In genomic region chr6:96816182-96816888, GRCh38 we compare ENCODE assay signal across 16 cellular contexts. TPM values are rescaled to one million over a fixed set of nuclear protein-coding genes. Genes with fewer than 3 reads are reported as not detected.
DNase-seq lines count a peak whose midpoint lies in the region; ATAC-seq and TF ChIP-seq lines count a peak whose summit lies in the region.
"Had no signal": no experiment of that assay in that cellular context is flagged by ENCODE, and none has a peak within 500 bp of the region (broad histone marks: within the 10 kb centered on the region; RNA-seq: fewer than 3 reads in every experiment).

No MANE protein-coding gene starts in this region.

- H3K4me1 Mint-ChIP-seq in GM23338 (peaks cover 50% of the 10 kb centered on the region), osteocyte (ENCODE audit: unreplicated experiment) (peaks cover 34% of the 10 kb centered on the region)

- no peak overlapping the region for H3K9ac ChIP-seq in adipocyte (ENCODE audit: low read length)

- H3K4me1 ChIP-seq in GM23338 (ENCODE audit: insufficient read depth) (peaks cover 47% of the 10 kb centered on the region), adipocyte (ENCODE audit: control insufficient read depth, insufficient read depth, low read length) (peaks cover 25% of the 10 kb centered on the region), thyroid gland (peaks cover 4 to 8% of the 10 kb centered on the region in 2 donors)
- H3K4me1 ChIP-seq: left ventricle myocardium inferior had no signal

- H3K9me2 ChIP-seq in GM23338 (ENCODE audit: insufficient read depth): no peaks in the 10 kb centered on the region

- H3K79me2 ChIP-seq in GM23338 (replicated peaks; ENCODE audit: insufficient read depth): peaks cover 85% of the 10 kb centered on the region

- H3K4me3 ChIP-seq in GM23338: peak overlapping the region; percentile 29
- H3K4me3 ChIP-seq in adipocyte (ENCODE audit: low read length): no peak overlapping the region
- H3K4me3 ChIP-seq in fibroblast of villous mesenchyme (ENCODE audit: low read depth, low read length): peak overlapping the region; percentile 16
- no peak overlapping the region for H3K4me3 ChIP-seq in thyroid gland (replicated peaks in 1 of 3)
- H3K4me3 ChIP-seq: left ventricle myocardium inferior, skin epidermis had no signal

- H3K27me3 ChIP-seq in GM23338 (ENCODE audit: insufficient read depth): no peaks in the 10 kb centered on the region
- no peaks in the 10 kb centered on the region for H3K27me3 ChIP-seq in adipocyte (replicated peaks; ENCODE audit: control insufficient read depth, insufficient read depth, low read length)
- H3K27me3 ChIP-seq in thyroid gland: no peaks in the 10 kb centered on the region

- no peaks in the 10 kb centered on the region for H3F3A ChIP-seq in GM23338 (replicated peaks; ENCODE audit: low read depth)

- H3K9me3 ChIP-seq in adipocyte (ENCODE audit: control insufficient read depth, low read length) (no peaks in the 10 kb centered on the region), thyroid gland (no peaks in the 10 kb centered on the region)
- H3K9me3 ChIP-seq: left ventricle myocardium inferior had no signal

- peak overlapping the region; percentile 45 for H3K4me2 ChIP-seq in GM23338

- TF ChIP-seq CTCF in GM23338 (conservative IDR thresholded peaks at IDR 0.05; ENCODE audit: low read depth in 2 of 2) (no peak), fibroblast of villous mesenchyme (IDR thresholded peaks at IDR 0.05; ENCODE audit: insufficient read depth, low read depth, low read length) (no peak), osteocyte (IDR thresholded peaks at IDR 0.05) (no peak), thyroid gland (IDR thresholded peaks at IDR 0.05) (no peak)

- DNase-seq in GM23338 (ENCODE audit: low spot score) (peak; percentile 67), adipocyte (ENCODE audit: low read depth) (peak; percentile 32), fibroblast of villous mesenchyme (ENCODE audit: low read depth) (peak; percentile 34), osteocyte (ENCODE audit: extremely low spot score, unreplicated experiment) (no peak), thyroid gland (no peak)
- DNase-seq in activated CD4-positive, CD25-positive, alpha-beta regulatory T cell treated with anti-CD3 and anti-CD28 coated beads, Interleukin-2, amount 50 U/mL, for 72 hours: no peak
- DNase-seq: activated CD4-positive, alpha-beta T cell treated with anti-CD3 and anti-CD28 coated beads, Interleukin-2, amount 50 U/mL, for 4 hours; left ventricle myocardium inferior; NCI-H187; NCI-H69 had no signal

- WGBS in thyroid gland, 2 donors: 26 to 36% methylated on average over 7 of the region's 7 CpGs

- peaks cover 2% of the 10 kb centered on the region for H3K27me3 Mint-ChIP-seq in GM23338 (ENCODE audit: insufficient read depth, low read depth, poor library complexity)
- no peaks in the 10 kb centered on the region for H3K27me3 Mint-ChIP-seq in osteocyte (ENCODE audit: unreplicated experiment)

- TF ChIP-seq POLR2A in thyroid gland (IDR thresholded peaks at IDR 0.05): no peak

- H3K9me3 Mint-ChIP-seq in GM23338 (peaks cover 6% of the 10 kb centered on the region; the same call in 2 of the 3 replicates), osteocyte (ENCODE audit: unreplicated experiment) (no peaks in the 10 kb centered on the region)
- H3K9me3 Mint-ChIP-seq: activated T-helper 1 cell treated with anti-CD3 and anti-CD28 coated beads, Interleukin-12 subunit alpha, Interleukin-12 subunit beta, Interleukin-2, Interleukin-4 antibody, amounts not matched to agents 30 ng/mL and 10 ng/mL and 1 ng/mL, durations not matched to agents 14 hours and 24 hours and 36 hours; T-helper 2 cell treated with Interferon-gamma antibody and Interleukin-4, amounts not matched to agents 5 μg/mL and 100 μg/mL, for 36 hours had no signal

- peaks cover 20% of the 10 kb centered on the region; the same call in 2 of the 3 replicates for H3K36me3 Mint-ChIP-seq in GM23338 (ENCODE audit: low read depth)
- H3K36me3 Mint-ChIP-seq in osteocyte (ENCODE audit: unreplicated experiment): no peaks in the 10 kb centered on the region
- H3K36me3 Mint-ChIP-seq: natural killer cell treated with Interleukin-12 subunit alpha and Interleukin-12 subunit beta and Interleukin-15 and Interleukin-18, amount 100 ng/mL, for 72 hours had no signal

- no peak overlapping the region for H2AFZ ChIP-seq in GM23338

- H3K27ac Mint-ChIP-seq in GM23338: peak overlapping the region; percentile 97
- H3K27ac Mint-ChIP-seq in osteocyte (ENCODE audit: unreplicated experiment): peak overlapping the region; percentile 69
- H3K27ac Mint-ChIP-seq: activated T-helper 1 cell treated with anti-CD3 and anti-CD28 coated beads, Interleukin-12 subunit alpha, Interleukin-12 subunit beta, Interleukin-2, Interleukin-4 antibody, amounts not matched to agents 30 ng/mL and 10 ng/mL and 1 ng/mL, durations not matched to agents 14 hours and 24 hours and 36 hours; natural killer cell treated with Interleukin-12 subunit alpha and Interleukin-12 subunit beta and Interleukin-15 and Interleukin-18, amount 100 ng/mL, for 72 hours; T-helper 2 cell treated with Interferon-gamma antibody and Interleukin-4, amounts not matched to agents 5 μg/mL and 100 μg/mL, for 36 hours had no signal

- peak; percentile 79 for ATAC-seq in GM23338
- ATAC-seq in HG03196 (IDR thresholded peaks at IDR 0.05; ENCODE audit: unreplicated experiment): no peak
- ATAC-seq in HG02759 (IDR thresholded peaks at IDR 0.05; ENCODE audit: unreplicated experiment): no peak
- ATAC-seq: natural killer cell treated with Interleukin-12 subunit alpha and Interleukin-12 subunit beta and Interleukin-15 and Interleukin-18, amount 100 ng/mL, for 72 hours had no signal

- intact Hi-C loops in thyroid gland (cut with DNase I): no loop called here

- H3K27ac ChIP-seq in GM23338 (ENCODE audit: low read depth) (peak overlapping the region; percentile 96), thyroid gland (no peak overlapping the region)
- H3K27ac ChIP-seq: left ventricle myocardium inferior, skin epidermis had no signal

- H3K4me3 Mint-ChIP-seq in GM23338 (peak overlapping the region; percentile 56), osteocyte (ENCODE audit: unreplicated experiment) (peak overlapping the region; percentile 49)
- H3K4me3 Mint-ChIP-seq: activated T-helper 1 cell treated with anti-CD3 and anti-CD28 coated beads, Interleukin-12 subunit alpha, Interleukin-12 subunit beta, Interleukin-2, Interleukin-4 antibody, amounts not matched to agents 30 ng/mL and 10 ng/mL and 1 ng/mL, durations not matched to agents 14 hours and 24 hours and 36 hours; natural killer cell treated with Interleukin-12 subunit alpha and Interleukin-12 subunit beta and Interleukin-15 and Interleukin-18, amount 100 ng/mL, for 72 hours; T-helper 2 cell treated with Interferon-gamma antibody and Interleukin-4, amounts not matched to agents 5 μg/mL and 100 μg/mL, for 36 hours had no signal

- no peaks in the 10 kb centered on the region; the same call in 1 of the 2 replicates for H4K20me1 ChIP-seq in GM23338 (replicated peaks; ENCODE audit: insufficient read depth)

- H3K36me3 ChIP-seq in GM23338 (ENCODE audit: insufficient read depth) (no peaks in the 10 kb centered on the region), adipocyte (ENCODE audit: control insufficient read depth, insufficient read depth, low read length, severe bottlenecking) (no peaks in the 10 kb centered on the region), thyroid gland (no peaks in the 10 kb centered on the region)
- H3K36me3 ChIP-seq: left ventricle myocardium inferior had no signal

TF ChIP-seq in GM23338, 12 proteins besides CTCF, POLR2A, EP300 and RAD21 (continues in another document):
- TF ChIP-seq STAT1 (IDR thresholded peaks at IDR 0.05; ENCODE audit: unreplicated experiment) (no peak), JUNB (IDR thresholded peaks at IDR 0.05; ENCODE audit: unreplicated experiment) (no peak), ZNF114 (CRISPR knock-in tag; IDR thresholded peaks at IDR 0.05) (no peak), REST (IDR thresholded peaks at IDR 0.05; ENCODE audit: unreplicated experiment) (no peak), EZH2phosphoT487 (IDR thresholded peaks at IDR 0.05; ENCODE audit: unreplicated experiment) (no peak), POLR2AphosphoS5 (IDR thresholded peaks at IDR 0.05; ENCODE audit: low read depth) (no peak)

RNA-seq across cellular contexts. Expression of gene GPR63, which starts 20.9 kb away (rescaled TPM):
- 19.3 and 19.6 TPM in 2 replicates for total RNA-seq in GM23338 (2014; rRNA removed; shearing (Covaris generic))
- polyA plus RNA-seq in GM23338 (2016; fragmentation: Nextera tagmentation; extraction: Ambion mirVana): 5.4 and 5.5 TPM in 2 replicates
- total RNA-seq in fibroblast of villous mesenchyme (under 0.01 and 0.32 TPM in 2 replicates), osteocyte (0.31 and 0.48 TPM in 2 replicates), thyroid gland (1 to 10 TPM in 2 of 4 donors, under 1 TPM in 2; 0.88 to 2.3 (median 1.3) TPM)

Comparison
In these comparisons a context has a peak if more than half of its experiments do, and no peak if none do; other contexts are left out.
1. DNase-seq: peak in GM23338 (single experiment), adipocyte (single experiment) and fibroblast of villous mesenchyme (single experiment); none in osteocyte (single experiment), activated CD4-positive, CD25-positive, alpha-beta regulatory T cell treated with anti-CD3 and anti-CD28 coated beads, Interleukin-2, amount 50 U/mL, for 72 hours (single experiment) and thyroid gland (0 of 2).
2. H3K4me3 ChIP-seq: peak in GM23338 (single experiment) and fibroblast of villous mesenchyme (single experiment); none in adipocyte (single experiment) and thyroid gland (0 of 3).